12 cellular contexts compared by ENCODE assay signal in the genomic region with DNA sequence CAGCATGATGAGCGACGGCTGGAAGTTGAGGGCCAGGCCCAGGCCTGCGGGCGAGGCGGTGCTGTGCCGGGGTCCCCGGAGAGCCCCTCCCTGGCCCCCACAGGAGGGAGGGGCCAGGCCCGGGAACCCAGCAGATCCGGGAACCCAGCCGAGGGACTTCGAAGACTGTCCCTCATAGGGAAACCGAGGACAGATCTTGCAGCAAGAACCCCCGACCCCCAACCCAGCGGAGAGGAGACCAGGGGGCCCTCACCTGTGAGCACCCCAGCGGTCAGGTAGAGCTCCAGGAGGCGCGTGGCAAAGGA. TPM values are rescaled to one million over a fixed set of nuclear protein-coding genes. Genes with fewer than 3 reads are reported as not detected.
DNase-seq lines count a peak whose midpoint lies in the region; ATAC-seq, FAIRE-seq and TF ChIP-seq lines count a peak whose summit lies in the region.
"Had no signal": no experiment of that assay in that cellular context is flagged by ENCODE, and none has a peak within 500 bp of the region (broad histone marks: within the 10 kb centered on the region; RNA-seq: fewer than 3 reads in every experiment).

No MANE protein-coding gene starts in this region.

- WGBS in ectodermal cell, 2 experiments: 30 to 33% methylated on average over 17 of the region's 17 CpGs

- H3K9me3 Mint-ChIP-seq in natural killer cell treated with Interleukin-12 subunit alpha and Interleukin-12 subunit beta and Interleukin-15 and Interleukin-18, amount 100 ng/mL, for 72 hours: no peaks in the 10 kb centered on the region
- H3K9me3 Mint-ChIP-seq in activated T-cell treated with anti-CD3 and anti-CD28 coated beads, Interleukin-2, amount 50 U/mL, for 24 hours: no peaks in the 10 kb centered on the region
- H3K9me3 Mint-ChIP-seq: brain had no signal

- peaks cover 0 to 2% of the 10 kb centered on the region in 2 donors for H3K27me3 Mint-ChIP-seq in natural killer cell treated with Interleukin-12 subunit alpha and Interleukin-12 subunit beta and Interleukin-15 and Interleukin-18, amount 100 ng/mL, for 72 hours
- H3K27me3 Mint-ChIP-seq in activated T-cell treated with anti-CD3 and anti-CD28 coated beads, Interleukin-2, amount 50 U/mL, for 24 hours: peaks cover 32% of the 10 kb centered on the region

- no peak overlapping the region for H3K27ac ChIP-seq in PC-3 (ENCODE audit: low read length)
- no peak overlapping the region for H3K27ac ChIP-seq in ectodermal cell (ENCODE audit: insufficient read depth, low read depth, low read length, poor library complexity, severe bottlenecking)
- H3K27ac ChIP-seq in thoracic aorta: no peak overlapping the region
- H3K27ac ChIP-seq: PC-9 had no signal

- H3K4me3 ChIP-seq in PC-3 (ENCODE audit: low read length) (no peak overlapping the region), ectodermal cell (ENCODE audit: insufficient read depth, low read depth, low read length) (peak overlapping the region; percentile 10), thoracic aorta (peak overlapping the region; percentile 70)
- H3K4me3 ChIP-seq: PC-9 had no signal

- H3K79me2 ChIP-seq in PC-3 (ENCODE audit: low read length): no peaks in the 10 kb centered on the region

- no peaks in the 10 kb centered on the region for H3K4me1 ChIP-seq in PC-3 (ENCODE audit: insufficient read depth, low read length)
- H3K4me1 ChIP-seq in ectodermal cell (ENCODE audit: control insufficient read depth, insufficient read depth, low read length): peaks cover 39% of the 10 kb centered on the region
- peaks cover 12 to 28% of the 10 kb centered on the region in 2 donors for H3K4me1 ChIP-seq in thoracic aorta (ENCODE audit: control insufficient read depth in 1 of 2, low read depth in 2 of 2)

- H3K9me3 ChIP-seq in PC-3 (ENCODE audit: low read length): no peaks in the 10 kb centered on the region
- no peaks in the 10 kb centered on the region for H3K9me3 ChIP-seq in ectodermal cell (ENCODE audit: control insufficient read depth, low read length)
- no peaks in the 10 kb centered on the region for H3K9me3 ChIP-seq in thoracic aorta

- no peak for FAIRE-seq in frontal cortex (lab: Jason Lieb, UNC)
- FAIRE-seq: GM12892 had no signal

- intact Hi-C loops in PC-3 (cut with micrococcal nuclease) (no loop called here), head of caudate nucleus (cut with DNase I) (no loop called here)

- peak overlapping the region; percentile 32 for H3K4me3 Mint-ChIP-seq in natural killer cell treated with Interleukin-12 subunit alpha and Interleukin-12 subunit beta and Interleukin-15 and Interleukin-18, amount 100 ng/mL, for 72 hours
- H3K4me3 Mint-ChIP-seq in activated T-cell treated with anti-CD3 and anti-CD28 coated beads, Interleukin-2, amount 50 U/mL, for 24 hours: no peak overlapping the region
- H3K4me3 Mint-ChIP-seq: brain had no signal

- POLR2A ChIA-PET in PC-3 (lab: Charles Lee; ENCODE audit: unreplicated experiment): no interaction called here

- no peaks in the 10 kb centered on the region for H4K20me1 ChIP-seq in PC-3 (ENCODE audit: low read length)

- no peaks in the 10 kb centered on the region for H3K9me2 ChIP-seq in PC-3 (replicated peaks; ENCODE audit: low read length)

- no peak overlapping the region for H3K27ac Mint-ChIP-seq in natural killer cell treated with Interleukin-12 subunit alpha and Interleukin-12 subunit beta and Interleukin-15 and Interleukin-18, amount 100 ng/mL, for 72 hours
- no peak overlapping the region for H3K27ac Mint-ChIP-seq in activated T-cell treated with anti-CD3 and anti-CD28 coated beads, Interleukin-2, amount 50 U/mL, for 24 hours
- H3K27ac Mint-ChIP-seq: brain had no signal

- CTCF ChIA-PET in PC-3 (lab: Charles Lee): no interaction called here

- H2AFZ ChIP-seq in PC-3 (ENCODE audit: low read length): no peak overlapping the region
- H2AFZ ChIP-seq: PC-9 had no signal

- H3F3A ChIP-seq in PC-3 (ENCODE audit: low read length, unreplicated experiment): no peaks in the 10 kb centered on the region

- H3K4me1 Mint-ChIP-seq in natural killer cell treated with Interleukin-12 subunit alpha and Interleukin-12 subunit beta and Interleukin-15 and Interleukin-18, amount 100 ng/mL, for 72 hours (ENCODE audit: low read depth in 2 of 2): no peaks in the 10 kb centered on the region
- peaks cover 3% of the 10 kb centered on the region for H3K4me1 Mint-ChIP-seq in activated T-cell treated with anti-CD3 and anti-CD28 coated beads, Interleukin-2, amount 50 U/mL, for 24 hours (ENCODE audit: low read depth)
- H3K4me1 Mint-ChIP-seq: brain had no signal

- BruUV-seq in PC-3 (replicated peaks; lab: Mats Ljungman, UMichigan): no TSS peak

- peak overlapping the region; percentile 59 for H3K4me2 ChIP-seq in PC-3 (ENCODE audit: low read length)
- H3K4me2 ChIP-seq: PC-9 had no signal

- H3K36me3 Mint-ChIP-seq in natural killer cell treated with Interleukin-12 subunit alpha and Interleukin-12 subunit beta and Interleukin-15 and Interleukin-18, amount 100 ng/mL, for 72 hours: no peaks in the 10 kb centered on the region
- no peaks in the 10 kb centered on the region for H3K36me3 Mint-ChIP-seq in activated T-cell treated with anti-CD3 and anti-CD28 coated beads, Interleukin-2, amount 50 U/mL, for 24 hours (ENCODE audit: low read depth)
- H3K36me3 Mint-ChIP-seq: brain had no signal

- H3K27me3 ChIP-seq in PC-3 (ENCODE audit: low read length) (no peaks in the 10 kb centered on the region), ectodermal cell (ENCODE audit: control insufficient read depth, insufficient read depth, low read length, poor library complexity, severe bottlenecking) (peaks cover 47% of the 10 kb centered on the region), thoracic aorta (replicated peaks; ENCODE audit: insufficient read depth) (no peaks in the 10 kb centered on the region)

- TF ChIP-seq CTCF in PC-3 (conservative IDR thresholded peaks at IDR 0.05; ENCODE audit: low read depth, low read length) (no peak), thoracic aorta (IDR thresholded peaks at IDR 0.05) (no peak)

- H3K9ac ChIP-seq in PC-3 (ENCODE audit: low read length): no peak overlapping the region

- ATAC-seq in PC-3 (no peak), thoracic aorta (ENCODE audit: insufficient number of reproducible peaks, low FRiP score, low read depth) (no peak)
- ATAC-seq in natural killer cell treated with Interleukin-12 subunit alpha and Interleukin-12 subunit beta and Interleukin-15 and Interleukin-18, amount 100 ng/mL, for 72 hours: no peak

- H3K36me3 ChIP-seq in PC-3 (ENCODE audit: low read depth, low read length): no peaks in the 10 kb centered on the region
- no peaks in the 10 kb centered on the region for H3K36me3 ChIP-seq in ectodermal cell (ENCODE audit: control insufficient read depth, insufficient read depth, low read length)
- H3K36me3 ChIP-seq in thoracic aorta: no peaks in the 10 kb centered on the region

- DNase-seq in PC-3: no peak
- peak; percentile 54 for DNase-seq in natural killer cell treated with Interleukin-12 subunit alpha and Interleukin-12 subunit beta and Interleukin-15 and Interleukin-18, amount 100 ng/mL, for 72 hours (ENCODE audit: low spot score)
- DNase-seq in thoracic aorta (ENCODE audit: low spot score): no peak
- DNase-seq in A172 (ENCODE audit: low spot score): no peak
- no peak for DNase-seq in head of caudate nucleus
- DNase-seq in frontal cortex (ENCODE audit: low spot score in 2 of 2): no peak
- DNase-seq in activated T-cell treated with anti-CD3 and anti-CD28 coated beads, Interleukin-2, amount 50 U/mL, for 24 hours: no peak
- DNase-seq: KG1, PC-9 had no signal

RNA-seq across cellular contexts. Expression of gene SLC16A8, which starts 2.4 kb away (rescaled TPM):
- total RNA-seq in PC-3 (2014; rRNA removed): not detected in 2 replicates
- 0.31 TPM for polyA plus RNA-seq in ectodermal cell (2013, experiment 1 of 4)
- polyA plus RNA-seq in ectodermal cell (2013, experiment 2 of 4): 1.5 TPM
- 0.96 TPM for polyA plus RNA-seq in ectodermal cell (2013, experiment 3 of 4)
- 0.45 TPM for polyA plus RNA-seq in ectodermal cell (2013, experiment 4 of 4)
- under 1 TPM in 1 of 2 donors, not detected in 1; 0.50 TPM for total RNA-seq in natural killer cell treated with Interleukin-12 subunit alpha and Interleukin-12 subunit beta and Interleukin-15 and Interleukin-18, amount 100 ng/mL, for 72 hours
- 1 to 10 TPM; 1.2 to 1.5 TPM for total RNA-seq in thoracic aorta
- not detected in 2 replicates for total RNA-seq in A172 (2014; rRNA removed; shearing (Covaris generic))
- 3.7 TPM for total RNA-seq in frontal cortex
- total RNA-seq: PC-9 had no signal

RNA-seq across cellular contexts. Expression of gene PICK1, which starts 24.4 kb away (rescaled TPM):
- total RNA-seq in PC-3 (2014; rRNA removed) (41.7 and 45.5 TPM in 2 replicates), thoracic aorta (10 to 100 TPM; 33.9 to 56.2 TPM), frontal cortex (24.9 TPM)
- polyA plus RNA-seq in ectodermal cell (2013, experiment 1 of 4): 29.4 TPM
- 30.9 TPM for polyA plus RNA-seq in ectodermal cell (2013, experiment 2 of 4)
- 20.3 TPM for polyA plus RNA-seq in ectodermal cell (2013, experiment 3 of 4)
- 23.2 TPM for polyA plus RNA-seq in ectodermal cell (2013, experiment 4 of 4)
- 10 to 100 TPM; 14.8 to 18.8 TPM for total RNA-seq in natural killer cell treated with Interleukin-12 subunit alpha and Interleukin-12 subunit beta and Interleukin-15 and Interleukin-18, amount 100 ng/mL, for 72 hours
- 6.5 and 10.7 TPM in 2 replicates for total RNA-seq in A172 (2014; rRNA removed; shearing (Covaris generic))

RNA-seq across cellular contexts. Expression of gene BAIAP2L2, which starts 28.9 kb away (rescaled TPM):
- total RNA-seq in PC-3 (2014; rRNA removed) (0.80 TPM in 1 of 2 replicates, not detected in the other), thoracic aorta (1 to 10 TPM in 1 of 2 donors, not detected in 1; 2.5 TPM), frontal cortex (under 0.01 TPM)
- 6.1 TPM for polyA plus RNA-seq in ectodermal cell (2013, experiment 1 of 4)
- 6.7 TPM for polyA plus RNA-seq in ectodermal cell (2013, experiment 2 of 4)
- polyA plus RNA-seq in ectodermal cell (2013, experiment 3 of 4): 5.0 TPM
- polyA plus RNA-seq in ectodermal cell (2013, experiment 4 of 4): 5.2 TPM
- total RNA-seq in natural killer cell treated with Interleukin-12 subunit alpha and Interleukin-12 subunit beta and Interleukin-15 and Interleukin-18, amount 100 ng/mL, for 72 hours: under 1 TPM; 0.40 to 0.84 TPM
- not detected in 2 replicates for total RNA-seq in A172 (2014; rRNA removed; shearing (Covaris generic))
